In the genomic region with DNA sequence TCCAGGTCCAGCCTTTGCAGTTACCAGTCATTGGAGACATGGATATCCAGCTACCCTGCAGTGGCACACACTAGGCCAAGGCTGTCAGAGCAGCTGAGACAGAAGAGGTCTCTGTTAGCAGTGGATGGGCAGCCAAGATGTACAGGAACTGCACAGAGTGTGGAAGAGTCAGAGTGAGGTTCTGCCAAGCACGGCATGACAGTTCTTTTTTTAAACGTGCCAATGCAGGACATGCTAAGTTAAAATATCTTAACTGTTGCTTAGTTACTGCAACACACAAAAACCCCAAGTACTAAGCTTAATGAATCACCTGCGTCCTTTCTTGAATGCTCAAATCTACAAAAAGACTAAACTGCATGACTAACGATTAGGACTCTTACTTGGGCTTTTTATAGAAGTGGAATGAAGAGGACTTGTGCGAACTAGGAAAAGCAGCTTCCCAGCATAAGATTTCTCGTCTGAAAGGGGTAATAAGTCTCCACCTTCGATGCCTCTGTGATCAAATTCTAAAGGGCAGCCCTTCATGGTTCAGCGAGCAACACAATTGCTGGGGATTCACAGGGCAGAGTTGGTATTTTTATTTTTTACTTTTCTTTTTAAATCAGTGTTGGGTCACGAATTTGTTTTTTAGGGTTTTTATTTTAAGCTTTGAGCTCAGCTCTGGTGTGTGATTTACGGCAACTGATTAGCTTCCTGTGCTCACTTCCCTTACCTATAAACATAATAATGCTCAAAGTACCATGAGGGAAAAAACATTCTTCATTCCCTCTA, we compare ENCODE assay signal across 8 cellular contexts. TPM values are rescaled to one million over a fixed set of nuclear protein-coding genes. Genes with fewer than 3 reads are reported as not detected.
DNase-seq lines count a peak whose midpoint lies in the region; ATAC-seq, FAIRE-seq and TF ChIP-seq lines count a peak whose summit lies in the region.

No MANE protein-coding gene starts in this region.

- no peak overlapping the region for H3K4me2 ChIP-seq in mesenchymal stem cell (ENCODE audit: low read length, poor library complexity, severe bottlenecking)

- no peak overlapping the region for H4K91ac ChIP-seq in mesenchymal stem cell (ENCODE audit: low read length)

- no peak overlapping the region for H4K8ac ChIP-seq in mesenchymal stem cell (ENCODE audit: low read length)

- peak overlapping the region; percentile 86 for H3K9ac ChIP-seq in mesenchymal stem cell (ENCODE audit: low read length)

- no peaks in the 10 kb centered on the region for H3K27me3 Mint-ChIP-seq in activated CD4-positive, alpha-beta T cell treated with anti-CD3 and anti-CD28 coated beads, Interleukin-2, amount 10 ng/mL, durations not matched to agents 24 days and 14 days
- H3K27me3 Mint-ChIP-seq in chondrocyte (ENCODE audit: low read depth), result no peaks in the 10 kb centered on the region
- H3K27me3 Mint-ChIP-seq in type B pancreatic cell, result no peaks in the 10 kb centered on the region

- H3K18ac ChIP-seq in mesenchymal stem cell (ENCODE audit: low read depth in 1 of 2, low read length in 2 of 2), result no peak overlapping the region

- no peaks in the 10 kb centered on the region for H3K27me3 ChIP-seq in mesenchymal stem cell (ENCODE audit: control insufficient read depth in 1 of 2, insufficient read depth in 1 of 2, low read length in 2 of 2)

- no peaks in the 10 kb centered on the region for H3K9me3 ChIP-seq in mesenchymal stem cell (ENCODE audit: control insufficient read depth, low read length)

- peaks cover 0 to 18% of the 10 kb centered on the region in 2 experiments for H3K36me3 ChIP-seq in mesenchymal stem cell (ENCODE audit: control insufficient read depth in 1 of 2, insufficient read depth in 2 of 2, low read depth in 1 of 2, low read length in 2 of 2)

- peak overlapping the region; percentile 61 for H3K27ac Mint-ChIP-seq in activated CD4-positive, alpha-beta T cell treated with anti-CD3 and anti-CD28 coated beads, Interleukin-2, amount 10 ng/mL, durations not matched to agents 24 days and 14 days
- H3K27ac Mint-ChIP-seq in chondrocyte (ENCODE audit: unreplicated experiment) (peak overlapping the region; percentile 95), type B pancreatic cell (peak overlapping the region; percentile 18)

- peak overlapping the region; percentile 60 for H3K27ac ChIP-seq in mesenchymal stem cell (ENCODE audit: low read length, poor library complexity, severe bottlenecking)

- no peak overlapping the region for H3K14ac ChIP-seq in mesenchymal stem cell (ENCODE audit: low read length in 2 of 2)

- 55% methylated on average over 9 of the region's 10 CpGs for WGBS in mesenchymal stem cell

- H2BK12ac ChIP-seq in mesenchymal stem cell (ENCODE audit: low read length in 2 of 2), result no peak overlapping the region

- ATAC-seq in HG02623 (IDR thresholded peaks at IDR 0.05; ENCODE audit: unreplicated experiment), result peak; percentile 34

- TF ChIP-seq CTCF in chondrocyte (IDR thresholded peaks at IDR 0.05) (no peak), type B pancreatic cell (conservative IDR thresholded peaks at IDR 0.05) (no peak)

- no peak overlapping the region for H3K4me3 ChIP-seq in mesenchymal stem cell (ENCODE audit: insufficient read depth in 1 of 2, low read depth in 1 of 2, low read length in 2 of 2)

- peak; percentile 40 for FAIRE-seq in RCC 7860 (lab: Jason Lieb, UNC)

- H3K4me1 ChIP-seq in mesenchymal stem cell (ENCODE audit: control insufficient read depth, insufficient read depth, low read depth, low read length), result peaks cover 8% of the 10 kb centered on the region

- H3K4me3 Mint-ChIP-seq in activated CD4-positive, alpha-beta T cell treated with anti-CD3 and anti-CD28 coated beads, Interleukin-2, amount 10 ng/mL, durations not matched to agents 24 days and 14 days, result peak overlapping the region; percentile 45
- H3K4me3 Mint-ChIP-seq in chondrocyte (ENCODE audit: unreplicated experiment), result no peak overlapping the region
- no peak overlapping the region for H3K4me3 Mint-ChIP-seq in type B pancreatic cell

- H3K9me3 Mint-ChIP-seq in activated CD4-positive, alpha-beta T cell treated with anti-CD3 and anti-CD28 coated beads, Interleukin-2, amount 10 ng/mL, durations not matched to agents 24 days and 14 days, result no peaks in the 10 kb centered on the region
- H3K9me3 Mint-ChIP-seq in chondrocyte (ENCODE audit: low read depth) (no peaks in the 10 kb centered on the region), type B pancreatic cell (no peaks in the 10 kb centered on the region)

- H3K4ac ChIP-seq in mesenchymal stem cell (ENCODE audit: low read depth in 1 of 2, low read length in 2 of 2), result no peak overlapping the region

- no peak overlapping the region for H2AK5ac ChIP-seq in mesenchymal stem cell (ENCODE audit: low read length, severe bottlenecking)

- H3K4me1 Mint-ChIP-seq in activated CD4-positive, alpha-beta T cell treated with anti-CD3 and anti-CD28 coated beads, Interleukin-2, amount 10 ng/mL, durations not matched to agents 24 days and 14 days, result peaks cover 23% of the 10 kb centered on the region
- peaks cover 46% of the 10 kb centered on the region for H3K4me1 Mint-ChIP-seq in chondrocyte (ENCODE audit: low read depth)
- peaks cover 24% of the 10 kb centered on the region for H3K4me1 Mint-ChIP-seq in type B pancreatic cell (ENCODE audit: unreplicated experiment)

- intact Hi-C loops in activated CD4-positive, alpha-beta T cell treated with anti-CD3 and anti-CD28 coated beads, Interleukin-2, amount 10 ng/mL, durations not matched to agents 24 days and 14 days (cut with micrococcal nuclease), result no loop called here

- DNase-seq in activated CD4-positive, alpha-beta T cell treated with anti-CD3 and anti-CD28 coated beads, Interleukin-2, amount 10 ng/mL, durations not matched to agents 24 days and 14 days, result peak; percentile 60
- DNase-seq in activated CD4-positive, alpha-beta T cell treated with anti-CD3 and anti-CD28 coated beads for 1 hour, result no peak
- peak; percentile 83 for DNase-seq in RCC 7860 (ENCODE audit: low spot score)
- no peak for DNase-seq in chondrocyte (ENCODE audit: low spot score)
- DNase-seq in mesenchymal stem cell, result peak; percentile 95
- DNase-seq in type B pancreatic cell (ENCODE audit: extremely low spot score, unreplicated experiment), result no peak
- DNase-seq in NCI-H1436 treated with DMSO at 0.1 percent for 48 hours (lab: John Stamatoyannopoulos, UW), result no peak

- H3K36me3 Mint-ChIP-seq in activated CD4-positive, alpha-beta T cell treated with anti-CD3 and anti-CD28 coated beads, Interleukin-2, amount 10 ng/mL, durations not matched to agents 24 days and 14 days (ENCODE audit: low read depth), result peaks cover 9% of the 10 kb centered on the region
- peaks cover 6% of the 10 kb centered on the region for H3K36me3 Mint-ChIP-seq in chondrocyte (ENCODE audit: low read depth)
- H3K36me3 Mint-ChIP-seq in type B pancreatic cell, result peaks cover 9% of the 10 kb centered on the region

- H2BK120ac ChIP-seq in mesenchymal stem cell (ENCODE audit: low read depth, low read length), result no peak overlapping the region

- H3K23ac ChIP-seq in mesenchymal stem cell (ENCODE audit: low read length in 2 of 2), result no peak overlapping the region

- no peak overlapping the region for H2BK5ac ChIP-seq in mesenchymal stem cell (ENCODE audit: low read depth, low read length, poor library complexity, severe bottlenecking)

- H3K79me1 ChIP-seq in mesenchymal stem cell (replicated peaks; ENCODE audit: low read length, poor library complexity, severe bottlenecking), result peaks cover 4% of the 10 kb centered on the region

- H2AFZ ChIP-seq in mesenchymal stem cell (ENCODE audit: low read depth, low read length), result no peak overlapping the region

- H2BK15ac ChIP-seq in mesenchymal stem cell (ENCODE audit: low read depth, poor library complexity, severe bottlenecking), result no peak overlapping the region

RNA-seq across cellular contexts. Expression of gene MAPK1IP1L, which starts 20.6 kb away (rescaled TPM):
- 142 and 144 TPM in 2 replicates for total RNA-seq in activated CD4-positive, alpha-beta T cell treated with anti-CD3 and anti-CD28 coated beads, Interleukin-2, amount 10 ng/mL, durations not matched to agents 24 days and 14 days
- total RNA-seq in chondrocyte (85.0 to 91.7 TPM (median 87.3 TPM) in 3 replicates), type B pancreatic cell (ENCODE audit: low replicate concordance) (93.1 and 100 TPM in 2 replicates)
- polyA plus RNA-seq in mesenchymal stem cell (2013, experiment 1 of 2), result 123 TPM
- polyA plus RNA-seq in mesenchymal stem cell (2013, experiment 2 of 2), result 118 TPM

RNA-seq across cellular contexts. Expression of gene SOCS4, which starts 45.0 kb away (rescaled TPM):
- 36.4 and 39.6 TPM in 2 replicates for total RNA-seq in activated CD4-positive, alpha-beta T cell treated with anti-CD3 and anti-CD28 coated beads, Interleukin-2, amount 10 ng/mL, durations not matched to agents 24 days and 14 days
- total RNA-seq in chondrocyte (23.6 to 29.0 TPM (median 25.0 TPM) in 3 replicates), type B pancreatic cell (ENCODE audit: low replicate concordance) (21.1 and 22.4 TPM in 2 replicates)
- polyA plus RNA-seq in mesenchymal stem cell (2013, experiment 1 of 2), result 11.3 TPM
- polyA plus RNA-seq in mesenchymal stem cell (2013, experiment 2 of 2), result 11.8 TPM

RNA-seq across cellular contexts. Expression of gene WDHD1, which starts 45.2 kb away (rescaled TPM):
- 60.7 and 63.0 TPM in 2 replicates for total RNA-seq in activated CD4-positive, alpha-beta T cell treated with anti-CD3 and anti-CD28 coated beads, Interleukin-2, amount 10 ng/mL, durations not matched to agents 24 days and 14 days
- 7.1 to 15.0 TPM (median 7.6 TPM) in 3 replicates for total RNA-seq in chondrocyte
- 3.3 TPM for polyA plus RNA-seq in mesenchymal stem cell (2013, experiment 1 of 2)
- polyA plus RNA-seq in mesenchymal stem cell (2013, experiment 2 of 2), result 2.8 TPM
- total RNA-seq in type B pancreatic cell (ENCODE audit: low replicate concordance), result 15.5 and 36.0 TPM in 2 replicates

RNA-seq across cellular contexts. Expression of gene LGALS3, which starts 57.0 kb away (rescaled TPM):
- 11.1 and 12.2 TPM in 2 replicates for total RNA-seq in activated CD4-positive, alpha-beta T cell treated with anti-CD3 and anti-CD28 coated beads, Interleukin-2, amount 10 ng/mL, durations not matched to agents 24 days and 14 days
- total RNA-seq in chondrocyte (53.5 to 56.2 TPM (median 54.1 TPM) in 3 replicates), type B pancreatic cell (ENCODE audit: low replicate concordance) (120 and 497 TPM in 2 replicates)
- polyA plus RNA-seq in mesenchymal stem cell (2013, experiment 1 of 2), result 172 TPM
- 175 TPM for polyA plus RNA-seq in mesenchymal stem cell (2013, experiment 2 of 2)

Comparison
In these comparisons a context has a peak if more than half of its experiments do, and no peak if none do; other contexts are left out.
1. DNase-seq: peak in activated CD4-positive, alpha-beta T cell treated with anti-CD3 and anti-CD28 coated beads, Interleukin-2, amount 10 ng/mL, durations not matched to agents 24 days and 14 days (single experiment), RCC 7860 (single experiment) and mesenchymal stem cell (single experiment); none in activated CD4-positive, alpha-beta T cell treated with anti-CD3 and anti-CD28 coated beads for 1 hour (single experiment), chondrocyte (single experiment), type B pancreatic cell (single experiment) and NCI-H1436 treated with DMSO at 0.1 percent for 48 hours (single experiment).
2. H3K27ac Mint-ChIP-seq: peak in every context shown above with its lines; median percentile 95 in chondrocyte; 61 in activated CD4-positive, alpha-beta T cell treated with anti-CD3 and anti-CD28 coated beads, Interleukin-2, amount 10 ng/mL, durations not matched to agents 24 days and 14 days; 18 in type B pancreatic cell.